ENCODE assay signal across 35 cellular contexts in the genomic region with DNA sequence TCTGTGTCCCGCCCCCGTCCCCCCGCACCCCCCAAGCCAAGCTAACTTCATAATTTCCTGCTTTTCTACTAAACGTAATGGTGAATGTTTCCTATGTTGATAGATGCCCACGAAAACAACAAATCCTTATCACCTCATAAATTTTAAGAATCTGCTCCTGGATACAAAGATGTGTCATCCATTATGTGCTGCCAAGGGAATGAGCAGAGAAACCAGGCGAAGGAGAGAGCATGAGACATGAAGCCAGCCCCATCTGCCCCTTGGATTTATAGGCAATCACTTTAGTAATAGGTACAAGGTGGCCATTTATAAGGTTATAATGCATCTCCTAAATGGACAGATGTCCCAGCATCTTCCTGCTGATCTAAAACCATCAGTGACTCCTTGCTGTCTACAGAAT. TPM values are rescaled to one million over a fixed set of nuclear protein-coding genes. Genes with fewer than 3 reads are reported as not detected.
"Had no signal": no experiment of that assay in that cellular context is flagged by ENCODE, and none has a peak within 500 bp of the region (broad histone marks: within the 10 kb centered on the region; RNA-seq: fewer than 3 reads in every experiment).

No MANE protein-coding gene starts in this region.

- H3K27me3 ChIP-seq: breast epithelium, esophagus muscularis mucosa, gastrocnemius medialis, ovary, upper lobe of left lung, vagina had no signal

- H3K4me3 ChIP-seq: breast epithelium, esophagus muscularis mucosa, gastrocnemius medialis, ovary, upper lobe of left lung, vagina had no signal

- H3K9me3 Mint-ChIP-seq: activated CD4-positive, alpha-beta memory T cell treated with anti-CD3 and anti-CD28 coated beads, Interleukin-2, amount 10 ng/mL, durations not matched to agents 7 days and 5 days; activated CD4-positive, alpha-beta T cell treated with anti-CD3 and anti-CD28 coated beads, Interleukin-2, amount 10 ng/mL, durations not matched to agents 7 days and 5 days; activated T-cell treated with anti-CD3 and anti-CD28 coated beads, Interleukin-2, amount 50 U/mL, for 4 hours; activated T-helper 17 cell treated with anti-CD3 and anti-CD28 coated beads, Interleukin-2, amount 50 U/mL, for 72 hours; dendritic cell treated with granulocyte-macrophage colony-stimulating factor and Interleukin-4, amounts not matched to agents 40 ng/mL and 50 ng/mL, for 4 days; endodermal cell; stimulated activated memory B cell treated with anti-CD40 and anti-IgM and Interleukin-4, amounts not matched to agents 10 μg/mL and 1 μg/mL and 100 μg/mL, for 72 hours; stimulated activated naive CD8-positive, alpha-beta T cell treated with anti-CD3 and anti-CD28 coated beads, Interleukin-15, amount 100 ng/mL, for 72 hours; WTC11 had no signal

- H3K36me3 ChIP-seq: breast epithelium, esophagus muscularis mucosa, gastrocnemius medialis, ovary, upper lobe of left lung, vagina had no signal

- DNase-seq: activated CD4-positive, alpha-beta memory T cell treated with anti-CD3 and anti-CD28 coated beads, Interleukin-2, amount 10 ng/mL, durations not matched to agents 7 days and 5 days; activated CD4-positive, alpha-beta T cell treated with anti-CD3 and anti-CD28 coated beads for 1 hour; activated CD4-positive, alpha-beta T cell treated with anti-CD3 and anti-CD28 coated beads, Interleukin-2, amount 10 ng/mL, durations not matched to agents 7 days and 5 days; activated CD8-positive, alpha-beta memory T cell treated with anti-CD3 and anti-CD28 coated beads, Interleukin-2, amount 50 U/mL, for 48 hours; activated gamma-delta T cell treated with Interleukin-2 at 50 U/mL for 16 hours; activated naive CD4-positive, alpha-beta T cell treated with anti-CD3 and anti-CD28 coated beads, Interleukin-2, amount 50 U/mL, for 16 hours; activated T-cell treated with anti-CD3 and anti-CD28 coated beads, Interleukin-2, amount 50 U/mL, for 4 hours; amygdala; central memory CD4-positive, alpha-beta T cell; endodermal cell; gastrocnemius medialis; glutamatergic neuron; left colon; mammary epithelial cell; ovary; retina; small intestine; stimulated activated CD4-positive, alpha-beta T cell treated with anti-CD3 and anti-CD28 coated beads, Interleukin-4, amount 100 ng/mL, for 4 hours; stimulated activated CD8-positive, alpha-beta memory T cell treated with anti-CD3 and anti-CD28 coated beads, Interleukin-4, amount 100 ng/mL, for 48 hours; stimulated activated naive CD8-positive, alpha-beta T cell treated with anti-CD3 and anti-CD28 coated beads, Interleukin-15, amount 100 ng/mL, for 72 hours; substantia nigra; upper lobe of left lung had no signal

- H3K27ac ChIP-seq: breast epithelium, esophagus muscularis mucosa, gastrocnemius medialis, ovary, vagina had no signal

- H3K27me3 Mint-ChIP-seq: dendritic cell treated with granulocyte-macrophage colony-stimulating factor and Interleukin-4, amounts not matched to agents 40 ng/mL and 50 ng/mL, for 4 days; progenitor cell of endocrine pancreas had no signal

- H3K4me1 ChIP-seq: breast epithelium had no signal

- H3K36me3 Mint-ChIP-seq: stimulated activated memory B cell treated with anti-CD40 and anti-IgM and Interleukin-4, amounts not matched to agents 10 μg/mL and 1 μg/mL and 100 μg/mL, for 72 hours; WTC11 had no signal

- H3K9me3 ChIP-seq: breast epithelium, esophagus muscularis mucosa, gastrocnemius medialis, ovary, upper lobe of left lung, vagina had no signal

- H3K27ac Mint-ChIP-seq: activated CD4-positive, alpha-beta memory T cell treated with anti-CD3 and anti-CD28 coated beads, Interleukin-2, amount 10 ng/mL, durations not matched to agents 7 days and 5 days; activated CD4-positive, alpha-beta T cell treated with anti-CD3 and anti-CD28 coated beads, Interleukin-2, amount 10 ng/mL, durations not matched to agents 7 days and 5 days; activated T-helper 17 cell treated with anti-CD3 and anti-CD28 coated beads, Interleukin-2, amount 50 U/mL, for 72 hours; dendritic cell treated with granulocyte-macrophage colony-stimulating factor and Interleukin-4, amounts not matched to agents 40 ng/mL and 50 ng/mL, for 4 days; endodermal cell; progenitor cell of endocrine pancreas; stimulated activated memory B cell treated with anti-CD40 and anti-IgM and Interleukin-4, amounts not matched to agents 10 μg/mL and 1 μg/mL and 100 μg/mL, for 72 hours; WTC11 had no signal

- FAIRE-seq: keratinocyte, small intestine had no signal

- H3K4me1 Mint-ChIP-seq: activated CD4-positive, alpha-beta memory T cell treated with anti-CD3 and anti-CD28 coated beads, Interleukin-2, amount 10 ng/mL, durations not matched to agents 7 days and 5 days; activated CD4-positive, alpha-beta T cell treated with anti-CD3 and anti-CD28 coated beads, Interleukin-2, amount 10 ng/mL, durations not matched to agents 7 days and 5 days; activated T-helper 17 cell treated with anti-CD3 and anti-CD28 coated beads, Interleukin-2, amount 50 U/mL, for 72 hours had no signal

- ATAC-seq: activated T-cell treated with anti-CD3 and anti-CD28 coated beads, Interleukin-2, amount 50 U/mL, for 4 hours; activated T-helper 17 cell treated with anti-CD3 and anti-CD28 coated beads, Interleukin-2, amount 50 U/mL, for 72 hours; gastrocnemius medialis; left colon; sciatic nerve; stimulated activated memory B cell treated with anti-CD40 and anti-IgM and Interleukin-4, amounts not matched to agents 10 μg/mL and 1 μg/mL and 100 μg/mL, for 72 hours; stimulated activated naive CD8-positive, alpha-beta T cell treated with anti-CD3 and anti-CD28 coated beads, Interleukin-15, amount 100 ng/mL, for 72 hours; WTC11 had no signal

- H3K4me3 Mint-ChIP-seq: activated CD4-positive, alpha-beta memory T cell treated with anti-CD3 and anti-CD28 coated beads, Interleukin-2, amount 10 ng/mL, durations not matched to agents 7 days and 5 days; activated CD4-positive, alpha-beta T cell treated with anti-CD3 and anti-CD28 coated beads, Interleukin-2, amount 10 ng/mL, durations not matched to agents 7 days and 5 days; activated T-cell treated with anti-CD3 and anti-CD28 coated beads, Interleukin-2, amount 50 U/mL, for 4 hours; activated T-helper 17 cell treated with anti-CD3 and anti-CD28 coated beads, Interleukin-2, amount 50 U/mL, for 72 hours; dendritic cell treated with granulocyte-macrophage colony-stimulating factor and Interleukin-4, amounts not matched to agents 40 ng/mL and 50 ng/mL, for 4 days; endodermal cell; stimulated activated memory B cell treated with anti-CD40 and anti-IgM and Interleukin-4, amounts not matched to agents 10 μg/mL and 1 μg/mL and 100 μg/mL, for 72 hours; stimulated activated naive CD8-positive, alpha-beta T cell treated with anti-CD3 and anti-CD28 coated beads, Interleukin-15, amount 100 ng/mL, for 72 hours; WTC11 had no signal

RNA-seq across cellular contexts. Expression of a gene that starts 30.3 kb away (rescaled TPM):
- polyA plus RNA-seq: neural cell had no signal

RNA-seq across cellular contexts. Expression of a gene that starts 56.2 kb away (rescaled TPM):
- total RNA-seq: activated CD4-positive, alpha-beta memory T cell treated with anti-CD3 and anti-CD28 coated beads, Interleukin-2, amount 10 ng/mL, durations not matched to agents 7 days and 5 days; activated CD4-positive, alpha-beta T cell treated with anti-CD3 and anti-CD28 coated beads, Interleukin-2, amount 10 ng/mL, durations not matched to agents 7 days and 5 days; activated T-cell treated with anti-CD3 and anti-CD28 coated beads, Interleukin-2, amount 50 U/mL, for 4 hours; activated T-helper 17 cell treated with anti-CD3 and anti-CD28 coated beads, Interleukin-2, amount 50 U/mL, for 72 hours; breast epithelium; esophagus muscularis mucosa; gastrocnemius medialis; left colon; liver; mammary epithelial cell; mucosa of gallbladder; progenitor cell of endocrine pancreas; sciatic nerve; vagina; WTC11 had no signal
- polyA plus RNA-seq: keratinocyte, liver, mammary epithelial cell, neural cell, small intestine had no signal

RNA-seq across cellular contexts. Expression of a gene that starts 58.6 kb away (rescaled TPM):
- total RNA-seq: activated CD4-positive, alpha-beta memory T cell treated with anti-CD3 and anti-CD28 coated beads, Interleukin-2, amount 10 ng/mL, durations not matched to agents 7 days and 5 days; activated CD4-positive, alpha-beta T cell treated with anti-CD3 and anti-CD28 coated beads, Interleukin-2, amount 10 ng/mL, durations not matched to agents 7 days and 5 days; activated T-helper 17 cell treated with anti-CD3 and anti-CD28 coated beads, Interleukin-2, amount 50 U/mL, for 72 hours; breast epithelium; endodermal cell; esophagus muscularis mucosa; gastrocnemius medialis; left colon; liver; mammary epithelial cell; mucosa of gallbladder; progenitor cell of endocrine pancreas; sciatic nerve; vagina; WTC11 had no signal
- polyA plus RNA-seq: liver, neural cell, ovary, small intestine had no signal
